ENCODE assay signal across 8 cellular contexts in genomic region chr19:12669272-12670158, GRCh38. TPM values are rescaled to one million over a fixed set of nuclear protein-coding genes. Genes with fewer than 3 reads are reported as not detected.
A peak's percentile ranks its signal among the peaks of the same experiment; 100 is the strongest.
DNase-seq lines count a peak whose midpoint lies in the region; ATAC-seq and TF ChIP-seq lines count a peak whose summit lies in the region.

No MANE protein-coding gene starts in this region.

- H3K27me3 Mint-ChIP-seq in activated naive CD4-positive, alpha-beta T cell treated with anti-CD3 and anti-CD28 coated beads, Interleukin-2, amount 50 U/mL, for 24 hours: no peaks in the 10 kb centered on the region

- no peaks in the 10 kb centered on the region for H3F3A ChIP-seq in MM.1S (ENCODE audit: insufficient read depth, low read length)

- peaks cover 22% of the 10 kb centered on the region for H3K4me1 ChIP-seq in MM.1S (ENCODE audit: low read length)

- ATAC-seq in GM21367 (IDR thresholded peaks at IDR 0.05; ENCODE audit: unreplicated experiment): no peak

- H3K27me3 ChIP-seq in MM.1S (replicated peaks; ENCODE audit: insufficient read depth, low read length): no peaks in the 10 kb centered on the region

- H3K4me3 ChIP-seq in MM.1S (ENCODE audit: low read length) (peak overlapping the region; percentile 97), SK-N-MC (peak overlapping the region; percentile 94)

- H3K4me3 Mint-ChIP-seq in activated naive CD4-positive, alpha-beta T cell treated with anti-CD3 and anti-CD28 coated beads, Interleukin-2, amount 50 U/mL, for 24 hours: peak overlapping the region; percentile 94

- H3K4me2 ChIP-seq in MM.1S (ENCODE audit: low read depth, low read length): peak overlapping the region; percentile 83

- H2AFZ ChIP-seq in MM.1S (ENCODE audit: low read length): peak overlapping the region; percentile 94

- H3K36me3 ChIP-seq in MM.1S (replicated peaks; ENCODE audit: insufficient read depth, low read length) (no peaks in the 10 kb centered on the region), SK-N-MC (ENCODE audit: insufficient read depth, low read length) (peaks cover 17% of the 10 kb centered on the region)

- H3K36me3 Mint-ChIP-seq in activated naive CD4-positive, alpha-beta T cell treated with anti-CD3 and anti-CD28 coated beads, Interleukin-2, amount 50 U/mL, for 24 hours: peaks cover 8% of the 10 kb centered on the region

- H3K27ac Mint-ChIP-seq in activated naive CD4-positive, alpha-beta T cell treated with anti-CD3 and anti-CD28 coated beads, Interleukin-2, amount 50 U/mL, for 24 hours: peak overlapping the region; percentile 100

- H3K9me3 Mint-ChIP-seq in activated naive CD4-positive, alpha-beta T cell treated with anti-CD3 and anti-CD28 coated beads, Interleukin-2, amount 50 U/mL, for 24 hours: no peaks in the 10 kb centered on the region

- H3K4me1 Mint-ChIP-seq in activated naive CD4-positive, alpha-beta T cell treated with anti-CD3 and anti-CD28 coated beads, Interleukin-2, amount 50 U/mL, for 24 hours: peaks cover 49% of the 10 kb centered on the region

- H3K9me3 ChIP-seq in MM.1S (replicated peaks; ENCODE audit: insufficient read depth, low read length) (no peaks in the 10 kb centered on the region), SK-N-MC (ENCODE audit: low read depth, low read length) (no peaks in the 10 kb centered on the region)

- DNase-seq in GM13976 (ENCODE audit: low spot score) (peak; percentile 85), MM.1S (peak; percentile 84), SK-N-MC (ENCODE audit: low read depth, low spot score) (peak; percentile 66), glomerular endothelial cell (ENCODE audit: extremely low read depth, low read depth, low spot score) (peak; percentile 74), nucleus accumbens (lab: John Stamatoyannopoulos, UW) (peak in 54 of 56 donors; percentile 32 to 88 (median 76))

- H3K9ac ChIP-seq in MM.1S (ENCODE audit: low read length) (peak overlapping the region; percentile 96), SK-N-MC (ENCODE audit: insufficient read length) (peak overlapping the region; percentile 96)

- H3K9me2 ChIP-seq in MM.1S (replicated peaks; ENCODE audit: insufficient read depth, low read length): no peaks in the 10 kb centered on the region

- in situ Hi-C loops in GM13976 (cut with MboI; ENCODE audit: low sequenced_read_pairs, unreplicated experiment): loop anchor here (10.0 kb wide), 1 partner anchor 95 kb away; no protein-coding TSS in a partner anchor

- H4K20me1 ChIP-seq in MM.1S (ENCODE audit: insufficient read depth, low read length): no peaks in the 10 kb centered on the region

- H3K79me2 ChIP-seq in MM.1S (ENCODE audit: low read length): peaks cover 60% of the 10 kb centered on the region

- no peak for TF ChIP-seq CTCF in GM13976 (IDR thresholded peaks at IDR 0.05; ENCODE audit: borderline replicate concordance, control extremely low read depth, extremely low read depth, insufficient read depth, missing control alignments)
- no peak for TF ChIP-seq CTCF in MM.1S (IDR thresholded peaks at IDR 0.05; ENCODE audit: low read length)

- H3K27ac ChIP-seq in MM.1S (ENCODE audit: low read length): peak overlapping the region; percentile 87
- peak overlapping the region; percentile 99 for H3K27ac ChIP-seq in SK-N-MC
- H3K27ac ChIP-seq in temporal lobe (ENCODE audit: low read depth, low read length): peak overlapping the region; percentile 86

RNA-seq across cellular contexts. Expression of gene WDR83, which starts 2.9 kb away (rescaled TPM):
- total RNA-seq in glomerular endothelial cell (10.2 and 13.8 TPM in 2 replicates), temporal lobe (9.1 TPM)

RNA-seq across cellular contexts. Expression of gene MAN2B1, which starts 3.0 kb away (rescaled TPM):
- total RNA-seq in glomerular endothelial cell (108 and 113 TPM in 2 replicates), temporal lobe (11.8 TPM)

RNA-seq across cellular contexts. Expression of gene DHPS, which starts 12.2 kb away (rescaled TPM):
- total RNA-seq in glomerular endothelial cell (86.9 and 87.5 TPM in 2 replicates), temporal lobe (72.8 TPM)

RNA-seq across cellular contexts. Expression of gene GNG14, which starts 18.3 kb away (rescaled TPM):
- 2.1 TPM in 1 of 2 replicates, not detected in the other for total RNA-seq in glomerular endothelial cell
- total RNA-seq in temporal lobe: not detected

RNA-seq across cellular contexts. Expression of gene FBXW9, which starts 26.9 kb away (rescaled TPM):
- total RNA-seq in glomerular endothelial cell (8.0 and 12.1 TPM in 2 replicates), temporal lobe (7.4 TPM)
